Comparison of ENCODE assay signal across 13 cellular contexts in genomic region chr9:112570731-112571167, GRCh38.
DNase-seq lines count a peak whose midpoint lies in the region; ATAC-seq and TF ChIP-seq lines count a peak whose summit lies in the region.
"Had no signal": no experiment of that assay in that cellular context is flagged by ENCODE, and none has a peak within 500 bp of the region (broad histone marks: within the 10 kb centered on the region; RNA-seq: fewer than 3 reads in every experiment).

No MANE protein-coding gene starts in this region.

- H3K9ac ChIP-seq in SK-N-MC (ENCODE audit: insufficient read length) = no peak overlapping the region
- H3K9ac ChIP-seq: neural progenitor cell had no signal

- H3K36me3 ChIP-seq in SK-N-MC (ENCODE audit: insufficient read depth, low read length) (peaks cover 25% of the 10 kb centered on the region), testis (ENCODE audit: low read depth, missing control alignments) (no peaks in the 10 kb centered on the region), osteoblast (ENCODE audit: insufficient read depth, low read length) (no peaks in the 10 kb centered on the region)
- H3K36me3 ChIP-seq: neural progenitor cell had no signal

- H3K79me2 ChIP-seq in osteoblast (ENCODE audit: insufficient read depth, low read length) = no peaks in the 10 kb centered on the region

- no peak overlapping the region for H2AFZ ChIP-seq in osteoblast (ENCODE audit: low read length)
- H2AFZ ChIP-seq: neural progenitor cell had no signal

- no peaks in the 10 kb centered on the region for H4K20me1 ChIP-seq in osteoblast (ENCODE audit: insufficient read depth, low read length)

- no peak for ATAC-seq in HG03135 (IDR thresholded peaks at IDR 0.05; ENCODE audit: unreplicated experiment)
- ATAC-seq: GM12878 had no signal

- peak overlapping the region; percentile 68 for H3K4me3 ChIP-seq in SK-N-MC
- no peak overlapping the region for H3K4me3 ChIP-seq in fibroblast of mammary gland (ENCODE audit: control insufficient read depth, low read depth, low read length)
- H3K4me3 ChIP-seq in testis = no peak overlapping the region
- H3K4me3 ChIP-seq in osteoblast (ENCODE audit: insufficient read depth, low read length) = no peak overlapping the region
- H3K4me3 ChIP-seq: GM12878, neural progenitor cell had no signal

- no peak overlapping the region for H3K4me2 ChIP-seq in osteoblast (ENCODE audit: insufficient read depth, low read length)
- H3K4me2 ChIP-seq: neural progenitor cell had no signal

- H3K27me3 ChIP-seq in testis (no peaks in the 10 kb centered on the region), osteoblast (ENCODE audit: insufficient read depth, low read length) (no peaks in the 10 kb centered on the region)
- H3K27me3 ChIP-seq: neural progenitor cell had no signal

- intact Hi-C loops in testis (cut with DNase I; ENCODE audit: low total_unique reads) = no loop called here

- no peak for TF ChIP-seq CTCF in fibroblast of mammary gland (conservative IDR thresholded peaks at IDR 0.05; ENCODE audit: control insufficient read depth, insufficient read depth, low read depth, low read length)
- no peak for TF ChIP-seq CTCF in testis (IDR thresholded peaks at IDR 0.05)
- TF ChIP-seq CTCF in osteoblast (IDR thresholded peaks at IDR 0.05; ENCODE audit: extremely low read depth, low read depth, low read length) = no peak
- no peak for TF ChIP-seq CTCF in GM10266 (IDR thresholded peaks at IDR 0.05; ENCODE audit: control insufficient read depth, insufficient read depth, low read depth, missing control alignments)

- TF ChIP-seq POLR2A in testis (IDR thresholded peaks at IDR 0.05) = no peak

- peak overlapping the region; percentile 98 for H3K27ac ChIP-seq in SK-N-MC
- H3K27ac ChIP-seq in testis = peak overlapping the region; percentile 59 to 62
- no peak overlapping the region for H3K27ac ChIP-seq in osteoblast (ENCODE audit: low read depth, low read length)
- H3K27ac ChIP-seq: neural progenitor cell had no signal

- no peaks in the 10 kb centered on the region for H3K9me3 ChIP-seq in SK-N-MC (ENCODE audit: low read depth, low read length)
- no peaks in the 10 kb centered on the region for H3K9me3 ChIP-seq in testis
- no peaks in the 10 kb centered on the region for H3K9me3 ChIP-seq in osteoblast (ENCODE audit: low read depth, low read length)

- DNase-seq in SK-N-MC (ENCODE audit: low read depth, low spot score) (peak; percentile 37), fibroblast of mammary gland (ENCODE audit: low read depth) (peak; percentile 7), mucosa of gallbladder (ENCODE audit: low spot score) (peak; percentile 77), testis (peak; percentile 84), osteoblast (ENCODE audit: insufficient read length, low spot score, missing footprints) (no peak), GM10266 (ENCODE audit: extremely low spot score) (no peak)
- DNase-seq: activated T-cell treated with anti-CD3 and anti-CD28 coated beads for 4 hours, HCEC 1CT, NCI-H146, T-helper 1 cell had no signal

- 33 to 63% methylated on average over 6 of the region's 6 CpGs for WGBS in testis, 2 donors

- peaks cover 28% of the 10 kb centered on the region for H3K4me1 ChIP-seq in testis
- H3K4me1 ChIP-seq in osteoblast (ENCODE audit: insufficient read depth, low read length) = peaks cover 6% of the 10 kb centered on the region

Comparison
In these comparisons a context has a peak if more than half of its experiments do, and no peak if none do; other contexts are left out.
1. DNase-seq: peak in SK-N-MC (single experiment), fibroblast of mammary gland (single experiment), mucosa of gallbladder (single experiment) and testis (single experiment); none in osteoblast (single experiment) and GM10266 (single experiment).